Comparison of ENCODE assay signal across 2 cellular contexts in the genomic region with DNA sequence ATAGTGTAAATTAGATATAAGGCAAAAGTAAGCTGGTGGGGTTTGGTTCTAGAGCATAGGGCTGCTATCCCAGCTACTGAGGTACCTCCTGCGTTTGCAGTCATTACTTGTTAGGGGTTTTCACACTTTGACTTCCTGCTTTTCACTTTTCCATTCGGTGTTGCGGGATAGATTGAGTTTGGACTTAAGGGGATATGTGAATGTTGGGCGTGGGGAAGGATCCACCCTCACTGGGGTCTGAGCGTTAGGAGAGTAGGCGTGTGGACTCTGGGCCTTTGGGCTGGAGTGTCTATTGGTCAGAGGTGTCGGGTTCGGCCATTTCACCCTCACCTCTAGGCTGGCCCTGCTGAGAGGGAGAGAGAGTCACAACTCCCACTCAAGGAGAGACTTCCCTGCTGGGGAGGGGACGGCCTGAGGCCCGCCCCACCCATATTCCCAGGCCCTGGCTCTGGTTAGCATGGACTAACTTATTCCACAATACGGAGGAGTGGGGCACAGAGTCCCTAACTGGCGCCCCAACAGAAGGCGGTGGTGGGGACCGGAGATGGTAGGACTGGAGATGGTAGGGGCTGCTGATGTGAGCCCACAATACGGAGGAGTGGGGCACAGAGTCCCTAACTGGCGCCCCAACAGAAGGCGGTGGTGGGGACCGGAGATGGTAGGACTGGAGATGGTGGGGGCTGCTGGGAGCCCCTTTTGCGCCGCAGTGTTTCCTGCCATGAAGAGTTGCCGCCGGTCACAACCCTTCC.
TF ChIP-seq lines count a peak whose summit lies in the region.

No MANE protein-coding gene starts in this region.

TF ChIP-seq in IMR-90, 13 proteins besides CTCF, POLR2A, EP300 and RAD21:
- no peak for TF ChIP-seq CEBPB (IDR thresholded peaks at IDR 0.05; ENCODE audit: low read depth, low read length)
- TF ChIP-seq SMC3 (IDR thresholded peaks at IDR 0.05; ENCODE audit: low read depth, low read length) = no peak
- no peak for TF ChIP-seq RFX5 (IDR thresholded peaks at IDR 0.05; ENCODE audit: low read depth, low read length)
- TF ChIP-seq MXI1 (IDR thresholded peaks at IDR 0.05; ENCODE audit: borderline replicate concordance, low read depth, low read length) = no peak
- TF ChIP-seq, protein P1, sequence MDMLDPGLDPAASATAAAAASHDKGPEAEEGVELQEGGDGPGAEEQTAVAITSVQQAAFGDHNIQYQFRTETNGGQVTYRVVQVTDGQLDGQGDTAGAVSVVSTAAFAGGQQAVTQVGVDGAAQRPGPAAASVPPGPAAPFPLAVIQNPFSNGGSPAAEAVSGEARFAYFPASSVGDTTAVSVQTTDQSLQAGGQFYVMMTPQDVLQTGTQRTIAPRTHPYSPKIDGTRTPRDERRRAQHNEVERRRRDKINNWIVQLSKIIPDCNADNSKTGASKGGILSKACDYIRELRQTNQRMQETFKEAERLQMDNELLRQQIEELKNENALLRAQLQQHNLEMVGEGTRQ (IDR thresholded peaks at IDR 0.05; ENCODE audit: low read depth, low read length) = no peak
- TF ChIP-seq, protein P2, sequence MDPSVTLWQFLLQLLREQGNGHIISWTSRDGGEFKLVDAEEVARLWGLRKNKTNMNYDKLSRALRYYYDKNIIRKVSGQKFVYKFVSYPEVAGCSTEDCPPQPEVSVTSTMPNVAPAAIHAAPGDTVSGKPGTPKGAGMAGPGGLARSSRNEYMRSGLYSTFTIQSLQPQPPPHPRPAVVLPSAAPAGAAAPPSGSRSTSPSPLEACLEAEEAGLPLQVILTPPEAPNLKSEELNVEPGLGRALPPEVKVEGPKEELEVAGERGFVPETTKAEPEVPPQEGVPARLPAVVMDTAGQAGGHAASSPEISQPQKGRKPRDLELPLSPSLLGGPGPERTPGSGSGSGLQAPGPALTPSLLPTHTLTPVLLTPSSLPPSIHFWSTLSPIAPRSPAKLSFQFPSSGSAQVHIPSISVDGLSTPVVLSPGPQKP (IDR thresholded peaks at IDR 0.05; ENCODE audit: borderline replicate concordance, low read depth, low read length) = no peak
- TF ChIP-seq NFE2L2 (IDR thresholded peaks at IDR 0.05; ENCODE audit: low read depth, low read length) = no peak
- no peak for TF ChIP-seq FOS (IDR thresholded peaks at IDR 0.05; ENCODE audit: low read depth, low read length)
- no peak for TF ChIP-seq BHLHE40 (IDR thresholded peaks at IDR 0.05; ENCODE audit: low read depth, low read length)
- TF ChIP-seq CHD1 (IDR thresholded peaks at IDR 0.05; ENCODE audit: low read depth, low read length) = no peak
- TF ChIP-seq MAZ (IDR thresholded peaks at IDR 0.05; ENCODE audit: borderline replicate concordance, low read depth, low read length) = no peak
- no peak for TF ChIP-seq RCOR1 (IDR thresholded peaks at IDR 0.05; ENCODE audit: insufficient replicate concordance, low read length)
- TF ChIP-seq MAFK (IDR thresholded peaks at IDR 0.05; ENCODE audit: low read depth, low read length) = no peak
TF ChIP-seq in IMR-90: peak in this region for 0.

TF ChIP-seq in neural cell, 6 proteins besides CTCF, POLR2A, EP300 and RAD21:
- TF ChIP-seq, protein P3, sequence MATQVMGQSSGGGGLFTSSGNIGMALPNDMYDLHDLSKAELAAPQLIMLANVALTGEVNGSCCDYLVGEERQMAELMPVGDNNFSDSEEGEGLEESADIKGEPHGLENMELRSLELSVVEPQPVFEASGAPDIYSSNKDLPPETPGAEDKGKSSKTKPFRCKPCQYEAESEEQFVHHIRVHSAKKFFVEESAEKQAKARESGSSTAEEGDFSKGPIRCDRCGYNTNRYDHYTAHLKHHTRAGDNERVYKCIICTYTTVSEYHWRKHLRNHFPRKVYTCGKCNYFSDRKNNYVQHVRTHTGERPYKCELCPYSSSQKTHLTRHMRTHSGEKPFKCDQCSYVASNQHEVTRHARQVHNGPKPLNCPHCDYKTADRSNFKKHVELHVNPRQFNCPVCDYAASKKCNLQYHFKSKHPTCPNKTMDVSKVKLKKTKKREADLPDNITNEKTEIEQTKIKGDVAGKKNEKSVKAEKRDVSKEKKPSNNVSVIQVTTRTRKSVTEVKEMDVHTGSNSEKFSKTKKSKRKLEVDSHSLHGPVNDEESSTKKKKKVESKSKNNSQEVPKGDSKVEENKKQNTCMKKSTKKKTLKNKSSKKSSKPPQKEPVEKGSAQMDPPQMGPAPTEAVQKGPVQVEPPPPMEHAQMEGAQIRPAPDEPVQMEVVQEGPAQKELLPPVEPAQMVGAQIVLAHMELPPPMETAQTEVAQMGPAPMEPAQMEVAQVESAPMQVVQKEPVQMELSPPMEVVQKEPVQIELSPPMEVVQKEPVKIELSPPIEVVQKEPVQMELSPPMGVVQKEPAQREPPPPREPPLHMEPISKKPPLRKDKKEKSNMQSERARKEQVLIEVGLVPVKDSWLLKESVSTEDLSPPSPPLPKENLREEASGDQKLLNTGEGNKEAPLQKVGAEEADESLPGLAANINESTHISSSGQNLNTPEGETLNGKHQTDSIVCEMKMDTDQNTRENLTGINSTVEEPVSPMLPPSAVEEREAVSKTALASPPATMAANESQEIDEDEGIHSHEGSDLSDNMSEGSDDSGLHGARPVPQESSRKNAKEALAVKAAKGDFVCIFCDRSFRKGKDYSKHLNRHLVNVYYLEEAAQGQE (IDR thresholded peaks at IDR 0.05; ENCODE audit: borderline replicate concordance) = no peak
- no peak for TF ChIP-seq MXI1 (conservative IDR thresholded peaks at IDR 0.05; ENCODE audit: poor library complexity, severe bottlenecking)
- TF ChIP-seq TAF1 (IDR thresholded peaks at IDR 0.05; ENCODE audit: low read depth) = no peak
- no peak for TF ChIP-seq EZH2 (IDR thresholded peaks at IDR 0.05; ENCODE audit: borderline replicate concordance, insufficient read depth, low read length, poor library complexity, severe bottlenecking)
- TF ChIP-seq POLR2AphosphoS5 (IDR thresholded peaks at IDR 0.05) = no peak
- TF ChIP-seq SMC3 (conservative IDR thresholded peaks at IDR 0.05; ENCODE audit: poor library complexity) = no peak
